Comparison of ENCODE assay signal across 20 cellular contexts in genomic region chr3:63909431-63909830, GRCh38. TPM values are rescaled to one million over a fixed set of nuclear protein-coding genes. Genes with fewer than 3 reads are reported as not detected.
"Had no signal": no experiment of that assay in that cellular context is flagged by ENCODE, and none has a peak within 500 bp of the region (broad histone marks: within the 10 kb centered on the region; RNA-seq: fewer than 3 reads in every experiment).

No MANE protein-coding gene starts in this region.

- H3K27ac ChIP-seq: epithelial cell of prostate, pancreas, suprapubic skin had no signal

- H3K4me3 ChIP-seq: pancreas, spleen, suprapubic skin had no signal

- ATAC-seq: effector memory CD8-positive, alpha-beta T cell; left lobe of liver; pancreas; sciatic nerve; WTC11 had no signal

- H3K27me3 ChIP-seq: pancreas, spleen, suprapubic skin had no signal

- H3K36me3 ChIP-seq: pancreas, suprapubic skin had no signal

- H3K9me3 ChIP-seq: pancreas, spleen, suprapubic skin had no signal

- DNase-seq: activated CD4-positive, alpha-beta T cell treated with anti-CD3 and anti-CD28 coated beads, Interleukin-2, amount 10 ng/mL, durations not matched to agents 7 days and 5 days; activated gamma-delta T cell treated with Interleukin-2 at 50 U/mL for 16 hours; aorta; effector memory CD8-positive, alpha-beta T cell; hippocampal formation; naive B cell; pancreas; spleen; T-helper 2 cell; trophoblast cell had no signal

RNA-seq across cellular contexts. Expression of gene SCAANT1, which starts 2.8 kb away (rescaled TPM):
- total RNA-seq: activated CD4-positive, alpha-beta T cell treated with anti-CD3 and anti-CD28 coated beads, Interleukin-2, amount 10 ng/mL, durations not matched to agents 7 days and 5 days; aorta; cerebellum; glomerular endothelial cell; left lobe of liver; lung microvascular endothelial cell; pancreas; sciatic nerve; spleen; suprapubic skin had no signal
- polyA plus RNA-seq: aorta, fibroblast of lung, keratinocyte, pancreas, spleen had no signal
